In genomic region chr11:46832511-46833214, GRCh38 we compare ENCODE assay signal across 1 cellular context.
TF ChIP-seq lines count a peak whose summit lies in the region.

No MANE protein-coding gene starts in this region.

TF ChIP-seq in K562, 482 proteins besides CTCF, POLR2A, EP300 and RAD21 (continued from another document and continues in another):
- no peak for TF ChIP-seq CREB3L1 (IDR thresholded peaks at IDR 0.05; ENCODE audit: borderline replicate concordance, low read depth)
- TF ChIP-seq TBP (optimal IDR thresholded peaks at IDR 0.05; ENCODE audit: low read depth, low read length): no peak
- TF ChIP-seq HOMEZ (CRISPR knock-in tag; IDR thresholded peaks at IDR 0.05): no peak
- no peak for TF ChIP-seq EWSR1 (IDR thresholded peaks at IDR 0.05; ENCODE audit: borderline replicate concordance, low read depth, partially characterized antibody)
- peak; percentile 70 for TF ChIP-seq C11orf30 (IDR thresholded peaks at IDR 0.05; ENCODE audit: low read depth)
- no peak for TF ChIP-seq ELF4 (CRISPR knock-in tag; IDR thresholded peaks at IDR 0.05)
- TF ChIP-seq U2AF2 (optimal IDR thresholded peaks at IDR 0.05; ENCODE audit: low read depth, low read length): no peak
- TF ChIP-seq NEUROD1 (IDR thresholded peaks at IDR 0.05; ENCODE audit: borderline replicate concordance, low read depth, low read length, partially characterized antibody): no peak
- no peak for TF ChIP-seq KDM2B (CRISPR knock-in tag; IDR thresholded peaks at IDR 0.05)
- no peak for TF ChIP-seq ELK1 (CRISPR knock-in tag; IDR thresholded peaks at IDR 0.05)
- TF ChIP-seq NFATC3 (IDR thresholded peaks at IDR 0.05): no peak
- TF ChIP-seq ZFPM2 (CRISPR knock-in tag; IDR thresholded peaks at IDR 0.05): no peak
- TF ChIP-seq KLF16 (IDR thresholded peaks at IDR 0.05): no peak
- TF ChIP-seq RCOR1 (IDR thresholded peaks at IDR 0.05; ENCODE audit: borderline replicate concordance in 1 of 2, low read depth in 2 of 2, low read length in 2 of 2): peak in 1 of 2 experiments; percentile 77; a peak in 2 of 4 replicates
- no peak for TF ChIP-seq MECOM (CRISPR knock-in tag; IDR thresholded peaks at IDR 0.05)
- no peak for TF ChIP-seq POLR3A (IDR thresholded peaks at IDR 0.05; ENCODE audit: borderline replicate concordance, extremely low read depth, insufficient read depth, insufficient read length)
- TF ChIP-seq ZNF699 (CRISPR knock-in tag; IDR thresholded peaks at IDR 0.05; ENCODE audit: insufficient replicate concordance): no peak
- TF ChIP-seq PREB (CRISPR knock-in tag; IDR thresholded peaks at IDR 0.05): no peak
- no peak for TF ChIP-seq TRIM25 (IDR thresholded peaks at IDR 0.05; ENCODE audit: borderline replicate concordance)
- no peak for TF ChIP-seq SAFB (IDR thresholded peaks at IDR 0.05; ENCODE audit: borderline replicate concordance, low read depth, low read length)
- TF ChIP-seq ETS1 (conservative IDR thresholded peaks at IDR 0.05; ENCODE audit: control insufficient read depth, low read depth, low read length): no peak
- no peak for TF ChIP-seq SPI1 (IDR thresholded peaks at IDR 0.05; ENCODE audit: borderline replicate concordance, low read depth, low read length)
- TF ChIP-seq GTF2F1 (IDR thresholded peaks at IDR 0.05; ENCODE audit: low read depth, low read length): no peak
- no peak; the same call in 1 of the 2 replicates for TF ChIP-seq CTBP1 (IDR thresholded peaks at IDR 0.05; ENCODE audit: borderline replicate concordance)
- TF ChIP-seq FOXJ3 (CRISPR knock-in tag; IDR thresholded peaks at IDR 0.05): no peak
- no peak for TF ChIP-seq HMG20A (CRISPR knock-in tag; conservative IDR thresholded peaks at IDR 0.05)
- no peak for TF ChIP-seq POLR3G (IDR thresholded peaks at IDR 0.05; ENCODE audit: extremely low read depth, insufficient read length, insufficient replicate concordance)
- TF ChIP-seq RERE (CRISPR knock-in tag; IDR thresholded peaks at IDR 0.05; ENCODE audit: borderline replicate concordance): no peak
- TF ChIP-seq NFIX (CRISPR knock-in tag; IDR thresholded peaks at IDR 0.05; ENCODE audit: low read depth): no peak
- TF ChIP-seq ZNF184 (CRISPR knock-in tag; IDR thresholded peaks at IDR 0.05): no peak
- no peak for TF ChIP-seq SRSF9 (IDR thresholded peaks at IDR 0.05; ENCODE audit: borderline replicate concordance, low read depth, low read length)
- TF ChIP-seq CBX1 (IDR thresholded peaks at IDR 0.05; ENCODE audit: low read depth): no peak
